1 cellular context compared by ENCODE assay signal in the genomic region with DNA sequence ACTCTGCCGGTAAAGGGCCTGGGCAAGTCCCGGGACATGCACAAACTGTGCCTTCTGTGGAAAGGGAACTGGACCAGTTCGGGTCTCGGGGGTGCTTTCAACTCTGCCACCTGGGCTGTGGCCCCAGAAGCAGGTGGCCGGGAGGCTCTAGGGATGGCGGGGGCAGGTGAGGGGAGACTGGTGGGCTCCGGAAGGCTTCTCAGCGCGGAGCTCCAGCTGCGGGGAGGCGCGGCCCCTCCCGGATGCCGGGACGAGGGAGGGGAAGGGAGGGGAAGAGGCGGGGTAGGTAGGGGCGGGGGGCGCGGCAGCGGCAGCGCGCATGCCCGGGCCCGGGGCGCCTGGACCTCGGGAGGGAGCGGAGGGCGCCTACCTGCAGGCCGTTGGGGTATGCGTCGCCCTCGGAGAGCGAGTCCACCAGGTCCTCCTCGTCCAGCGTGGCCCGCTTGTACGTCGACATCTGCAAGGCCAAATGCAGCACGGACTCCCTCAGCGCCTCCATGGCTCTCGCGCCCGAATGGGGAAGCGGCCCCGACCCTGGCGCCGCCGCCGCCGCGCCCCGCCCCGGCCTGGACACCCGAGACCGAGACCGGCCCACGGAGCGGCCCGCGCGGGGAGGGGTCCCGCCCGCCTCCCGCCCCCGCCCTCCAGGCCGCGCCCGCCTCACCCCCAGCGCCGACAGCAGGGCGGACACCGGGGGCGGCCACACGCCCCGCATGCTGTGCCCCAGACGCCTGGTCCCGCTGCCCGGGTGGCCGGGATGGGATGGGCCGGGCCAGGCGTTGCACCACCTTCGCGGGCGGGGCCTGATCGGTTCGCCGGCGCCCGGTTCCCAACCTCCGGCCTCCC.
TF ChIP-seq lines count a peak whose summit lies in the region.

A gene (minus strand): TSS at position 764 of the 846 bp plus-strand sequence. CDS start 49 bp downstream, at position 715.

TF ChIP-seq in HepG2, 621 proteins besides CTCF, POLR2A, EP300 and RAD21 (continued from another document):
- TF ChIP-seq, protein P1, sequence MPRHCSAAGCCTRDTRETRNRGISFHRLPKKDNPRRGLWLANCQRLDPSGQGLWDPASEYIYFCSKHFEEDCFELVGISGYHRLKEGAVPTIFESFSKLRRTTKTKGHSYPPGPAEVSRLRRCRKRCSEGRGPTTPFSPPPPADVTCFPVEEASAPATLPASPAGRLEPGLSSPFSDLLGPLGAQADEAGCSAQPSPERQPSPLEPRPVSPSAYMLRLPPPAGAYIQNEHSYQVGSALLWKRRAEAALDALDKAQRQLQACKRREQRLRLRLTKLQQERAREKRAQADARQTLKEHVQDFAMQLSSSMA (CRISPR knock-in tag; IDR thresholded peaks at IDR 0.05) = no peak
- TF ChIP-seq, protein P2, sequence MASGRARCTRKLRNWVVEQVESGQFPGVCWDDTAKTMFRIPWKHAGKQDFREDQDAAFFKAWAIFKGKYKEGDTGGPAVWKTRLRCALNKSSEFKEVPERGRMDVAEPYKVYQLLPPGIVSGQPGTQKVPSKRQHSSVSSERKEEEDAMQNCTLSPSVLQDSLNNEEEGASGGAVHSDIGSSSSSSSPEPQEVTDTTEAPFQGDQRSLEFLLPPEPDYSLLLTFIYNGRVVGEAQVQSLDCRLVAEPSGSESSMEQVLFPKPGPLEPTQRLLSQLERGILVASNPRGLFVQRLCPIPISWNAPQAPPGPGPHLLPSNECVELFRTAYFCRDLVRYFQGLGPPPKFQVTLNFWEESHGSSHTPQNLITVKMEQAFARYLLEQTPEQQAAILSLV (CRISPR knock-in tag; IDR thresholded peaks at IDR 0.05; ENCODE audit: borderline replicate concordance) = no peak
- TF ChIP-seq ZNF263 (CRISPR knock-in tag; IDR thresholded peaks at IDR 0.05) (0 out of 2 replicates have a peak, but pooled peaks have one; percentile 19), GATAD1 (CRISPR knock-in tag; IDR thresholded peaks at IDR 0.05) (no peak), MXI1 (IDR thresholded peaks at IDR 0.05; ENCODE audit: borderline replicate concordance, low read depth, low read length) (no peak), ZNF788 (CRISPR knock-in tag; IDR thresholded peaks at IDR 0.05; ENCODE audit: borderline replicate concordance) (peak; percentile 8; the same call in 1 of the 2 replicates), NFYC (CRISPR knock-in tag; IDR thresholded peaks at IDR 0.05) (no peak), FOXA1 (IDR thresholded peaks at IDR 0.05) (no peak), FOXA1 (CRISPR knock-in tag; IDR thresholded peaks at IDR 0.05) (no peak), POLR2G (IDR thresholded peaks at IDR 0.05; ENCODE audit: low read depth, low read length) (0 out of 2 replicates have a peak, but pooled peaks have one; percentile 32), ASH2L (IDR thresholded peaks at IDR 0.05; ENCODE audit: insufficient read length, low read depth, low read length) (no peak), MAZ (IDR thresholded peaks at IDR 0.05; ENCODE audit: borderline replicate concordance, low read depth, low read length) (no peak), MAZ (CRISPR knock-in tag; IDR thresholded peaks at IDR 0.05; ENCODE audit: low read depth) (0 out of 2 replicates have a peak, but pooled peaks have one; percentile 35), NFKB2 (CRISPR knock-in tag; IDR thresholded peaks at IDR 0.05; ENCODE audit: borderline replicate concordance) (0 out of 2 replicates have a peak, but pooled peaks have one; percentile 40), GABPB1 (CRISPR knock-in tag; IDR thresholded peaks at IDR 0.05) (peak; percentile 48; the same call in 1 of the 2 replicates), HOXD1 (CRISPR knock-in tag; IDR thresholded peaks at IDR 0.05) (0 out of 2 replicates have a peak, but pooled peaks have one; percentile 29), HNRNPK (IDR thresholded peaks at IDR 0.05; ENCODE audit: low read depth, low read length, poor library complexity, severe bottlenecking) (peak; percentile 82), HNRNPH1 (optimal IDR thresholded peaks at IDR 0.05; ENCODE audit: low read depth, low read length) (no peak), AGO1 (IDR thresholded peaks at IDR 0.05; ENCODE audit: low read depth, low read length, poor library complexity, severe bottlenecking) (no peak), DR1 (CRISPR knock-in tag; IDR thresholded peaks at IDR 0.05) (no peak), ISL2 (CRISPR knock-in tag; IDR thresholded peaks at IDR 0.05) (no peak), NR2F1 (CRISPR knock-in tag; IDR thresholded peaks at IDR 0.05) (no peak), KDM5B (CRISPR knock-in tag; IDR thresholded peaks at IDR 0.05; ENCODE audit: borderline replicate concordance) (peak; percentile 21; the same call in 1 of the 2 replicates), ZNF773 (CRISPR knock-in tag; IDR thresholded peaks at IDR 0.05; ENCODE audit: borderline replicate concordance) (peak; percentile 51; the same call in 1 of the 2 replicates), ARNT2 (CRISPR knock-in tag; IDR thresholded peaks at IDR 0.05; ENCODE audit: low read depth) (peak; percentile 34; the same call in 1 of the 2 replicates), ZC3H4 (CRISPR knock-in tag; IDR thresholded peaks at IDR 0.05; ENCODE audit: borderline replicate concordance) (no peak), ZNF674 (CRISPR knock-in tag; IDR thresholded peaks at IDR 0.05; ENCODE audit: low read depth) (no peak), ZNF660 (CRISPR knock-in tag; IDR thresholded peaks at IDR 0.05; ENCODE audit: borderline replicate concordance, low read depth) (no peak), ZNF841 (CRISPR knock-in tag; IDR thresholded peaks at IDR 0.05; ENCODE audit: borderline replicate concordance) (no peak), ZFX (CRISPR knock-in tag; IDR thresholded peaks at IDR 0.05; ENCODE audit: low read depth) (peak; percentile 36; the same call in 1 of the 2 replicates), BHLHE40 (IDR thresholded peaks at IDR 0.05; ENCODE audit: low read length) (no peak), SPEN (CRISPR knock-in tag; IDR thresholded peaks at IDR 0.05; ENCODE audit: low read depth) (no peak), ETV5 (CRISPR knock-in tag; IDR thresholded peaks at IDR 0.05; ENCODE audit: borderline replicate concordance) (peak; percentile 34; the same call in 1 of the 2 replicates), ZFY (CRISPR knock-in tag; IDR thresholded peaks at IDR 0.05) (peak; percentile 57; the same call in 1 of the 2 replicates), SMARCC2 (IDR thresholded peaks at IDR 0.05) (no peak), ZNF777 (CRISPR knock-in tag; IDR thresholded peaks at IDR 0.05) (0 out of 2 replicates have a peak, but pooled peaks have one; percentile 36)
- TF ChIP-seq, protein P3, sequence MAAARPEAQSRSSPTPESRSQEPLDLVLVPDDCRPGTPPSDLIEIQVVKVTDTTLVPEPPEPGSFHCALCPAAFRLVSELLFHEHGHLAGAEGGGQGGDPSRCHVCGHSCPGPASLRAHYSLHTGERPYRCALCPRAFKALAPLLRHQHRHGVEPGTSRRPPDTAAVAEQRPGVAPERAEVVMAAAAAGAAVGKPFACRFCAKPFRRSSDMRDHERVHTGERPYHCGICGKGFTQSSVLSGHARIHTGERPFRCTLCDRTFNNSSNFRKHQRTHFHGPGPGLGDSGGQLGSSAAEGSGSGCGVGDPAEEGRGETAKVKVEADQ (CRISPR knock-in tag; IDR thresholded peaks at IDR 0.05; ENCODE audit: borderline replicate concordance) = no peak
- TF ChIP-seq, protein P4, sequence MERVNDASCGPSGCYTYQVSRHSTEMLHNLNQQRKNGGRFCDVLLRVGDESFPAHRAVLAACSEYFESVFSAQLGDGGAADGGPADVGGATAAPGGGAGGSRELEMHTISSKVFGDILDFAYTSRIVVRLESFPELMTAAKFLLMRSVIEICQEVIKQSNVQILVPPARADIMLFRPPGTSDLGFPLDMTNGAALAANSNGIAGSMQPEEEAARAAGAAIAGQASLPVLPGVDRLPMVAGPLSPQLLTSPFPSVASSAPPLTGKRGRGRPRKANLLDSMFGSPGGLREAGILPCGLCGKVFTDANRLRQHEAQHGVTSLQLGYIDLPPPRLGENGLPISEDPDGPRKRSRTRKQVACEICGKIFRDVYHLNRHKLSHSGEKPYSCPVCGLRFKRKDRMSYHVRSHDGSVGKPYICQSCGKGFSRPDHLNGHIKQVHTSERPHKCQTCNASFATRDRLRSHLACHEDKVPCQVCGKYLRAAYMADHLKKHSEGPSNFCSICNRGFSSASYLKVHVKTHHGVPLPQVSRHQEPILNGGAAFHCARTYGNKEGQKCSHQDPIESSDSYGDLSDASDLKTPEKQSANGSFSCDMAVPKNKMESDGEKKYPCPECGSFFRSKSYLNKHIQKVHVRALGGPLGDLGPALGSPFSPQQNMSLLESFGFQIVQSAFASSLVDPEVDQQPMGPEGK (CRISPR knock-in tag; IDR thresholded peaks at IDR 0.05) = peak; percentile 49; the same call in 1 of the 2 replicates
- TF ChIP-seq, protein P5, sequence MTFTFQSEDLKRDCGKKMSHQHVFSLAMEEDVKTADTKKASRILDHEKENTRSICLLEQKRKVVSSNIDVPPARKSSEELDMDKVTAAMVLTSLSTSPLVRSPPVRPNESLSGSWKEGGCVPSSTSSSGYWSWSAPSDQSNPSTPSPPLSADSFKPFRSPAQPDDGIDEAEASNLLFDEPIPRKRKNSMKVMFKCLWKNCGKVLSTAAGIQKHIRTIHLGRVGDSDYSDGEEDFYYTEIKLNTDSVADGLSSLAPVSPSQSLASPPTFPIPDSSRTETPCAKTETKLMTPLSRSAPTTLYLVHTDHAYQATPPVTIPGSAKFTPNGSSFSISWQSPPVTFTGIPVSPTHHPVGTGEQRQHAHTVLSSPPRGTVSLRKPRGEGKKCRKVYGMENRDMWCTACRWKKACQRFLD (CRISPR knock-in tag; IDR thresholded peaks at IDR 0.05; ENCODE audit: borderline replicate concordance) = no peak
- TF ChIP-seq, protein P6, sequence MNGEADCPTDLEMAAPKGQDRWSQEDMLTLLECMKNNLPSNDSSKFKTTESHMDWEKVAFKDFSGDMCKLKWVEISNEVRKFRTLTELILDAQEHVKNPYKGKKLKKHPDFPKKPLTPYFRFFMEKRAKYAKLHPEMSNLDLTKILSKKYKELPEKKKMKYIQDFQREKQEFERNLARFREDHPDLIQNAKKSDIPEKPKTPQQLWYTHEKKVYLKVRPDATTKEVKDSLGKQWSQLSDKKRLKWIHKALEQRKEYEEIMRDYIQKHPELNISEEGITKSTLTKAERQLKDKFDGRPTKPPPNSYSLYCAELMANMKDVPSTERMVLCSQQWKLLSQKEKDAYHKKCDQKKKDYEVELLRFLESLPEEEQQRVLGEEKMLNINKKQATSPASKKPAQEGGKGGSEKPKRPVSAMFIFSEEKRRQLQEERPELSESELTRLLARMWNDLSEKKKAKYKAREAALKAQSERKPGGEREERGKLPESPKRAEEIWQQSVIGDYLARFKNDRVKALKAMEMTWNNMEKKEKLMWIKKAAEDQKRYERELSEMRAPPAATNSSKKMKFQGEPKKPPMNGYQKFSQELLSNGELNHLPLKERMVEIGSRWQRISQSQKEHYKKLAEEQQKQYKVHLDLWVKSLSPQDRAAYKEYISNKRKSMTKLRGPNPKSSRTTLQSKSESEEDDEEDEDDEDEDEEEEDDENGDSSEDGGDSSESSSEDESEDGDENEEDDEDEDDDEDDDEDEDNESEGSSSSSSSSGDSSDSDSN (CRISPR knock-in tag; IDR thresholded peaks at IDR 0.05) = peak; percentile 31; the same call in 1 of the 2 replicates
- TF ChIP-seq, protein P7, sequence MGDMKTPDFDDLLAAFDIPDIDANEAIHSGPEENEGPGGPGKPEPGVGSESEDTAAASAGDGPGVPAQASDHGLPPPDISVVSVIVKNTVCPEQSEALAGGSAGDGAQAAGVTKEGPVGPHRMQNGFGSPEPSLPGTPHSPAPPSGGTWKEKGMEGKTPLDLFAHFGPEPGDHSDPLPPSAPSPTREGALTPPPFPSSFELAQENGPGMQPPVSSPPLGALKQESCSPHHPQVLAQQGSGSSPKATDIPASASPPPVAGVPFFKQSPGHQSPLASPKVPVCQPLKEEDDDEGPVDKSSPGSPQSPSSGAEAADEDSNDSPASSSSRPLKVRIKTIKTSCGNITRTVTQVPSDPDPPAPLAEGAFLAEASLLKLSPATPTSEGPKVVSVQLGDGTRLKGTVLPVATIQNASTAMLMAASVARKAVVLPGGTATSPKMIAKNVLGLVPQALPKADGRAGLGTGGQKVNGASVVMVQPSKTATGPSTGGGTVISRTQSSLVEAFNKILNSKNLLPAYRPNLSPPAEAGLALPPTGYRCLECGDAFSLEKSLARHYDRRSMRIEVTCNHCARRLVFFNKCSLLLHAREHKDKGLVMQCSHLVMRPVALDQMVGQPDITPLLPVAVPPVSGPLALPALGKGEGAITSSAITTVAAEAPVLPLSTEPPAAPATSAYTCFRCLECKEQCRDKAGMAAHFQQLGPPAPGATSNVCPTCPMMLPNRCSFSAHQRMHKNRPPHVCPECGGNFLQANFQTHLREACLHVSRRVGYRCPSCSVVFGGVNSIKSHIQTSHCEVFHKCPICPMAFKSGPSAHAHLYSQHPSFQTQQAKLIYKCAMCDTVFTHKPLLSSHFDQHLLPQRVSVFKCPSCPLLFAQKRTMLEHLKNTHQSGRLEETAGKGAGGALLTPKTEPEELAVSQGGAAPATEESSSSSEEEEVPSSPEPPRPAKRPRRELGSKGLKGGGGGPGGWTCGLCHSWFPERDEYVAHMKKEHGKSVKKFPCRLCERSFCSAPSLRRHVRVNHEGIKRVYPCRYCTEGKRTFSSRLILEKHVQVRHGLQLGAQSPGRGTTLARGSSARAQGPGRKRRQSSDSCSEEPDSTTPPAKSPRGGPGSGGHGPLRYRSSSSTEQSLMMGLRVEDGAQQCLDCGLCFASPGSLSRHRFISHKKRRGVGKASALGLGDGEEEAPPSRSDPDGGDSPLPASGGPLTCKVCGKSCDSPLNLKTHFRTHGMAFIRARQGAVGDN (CRISPR knock-in tag; IDR thresholded peaks at IDR 0.05) = peak; percentile 63
- TF ChIP-seq, protein P8, sequence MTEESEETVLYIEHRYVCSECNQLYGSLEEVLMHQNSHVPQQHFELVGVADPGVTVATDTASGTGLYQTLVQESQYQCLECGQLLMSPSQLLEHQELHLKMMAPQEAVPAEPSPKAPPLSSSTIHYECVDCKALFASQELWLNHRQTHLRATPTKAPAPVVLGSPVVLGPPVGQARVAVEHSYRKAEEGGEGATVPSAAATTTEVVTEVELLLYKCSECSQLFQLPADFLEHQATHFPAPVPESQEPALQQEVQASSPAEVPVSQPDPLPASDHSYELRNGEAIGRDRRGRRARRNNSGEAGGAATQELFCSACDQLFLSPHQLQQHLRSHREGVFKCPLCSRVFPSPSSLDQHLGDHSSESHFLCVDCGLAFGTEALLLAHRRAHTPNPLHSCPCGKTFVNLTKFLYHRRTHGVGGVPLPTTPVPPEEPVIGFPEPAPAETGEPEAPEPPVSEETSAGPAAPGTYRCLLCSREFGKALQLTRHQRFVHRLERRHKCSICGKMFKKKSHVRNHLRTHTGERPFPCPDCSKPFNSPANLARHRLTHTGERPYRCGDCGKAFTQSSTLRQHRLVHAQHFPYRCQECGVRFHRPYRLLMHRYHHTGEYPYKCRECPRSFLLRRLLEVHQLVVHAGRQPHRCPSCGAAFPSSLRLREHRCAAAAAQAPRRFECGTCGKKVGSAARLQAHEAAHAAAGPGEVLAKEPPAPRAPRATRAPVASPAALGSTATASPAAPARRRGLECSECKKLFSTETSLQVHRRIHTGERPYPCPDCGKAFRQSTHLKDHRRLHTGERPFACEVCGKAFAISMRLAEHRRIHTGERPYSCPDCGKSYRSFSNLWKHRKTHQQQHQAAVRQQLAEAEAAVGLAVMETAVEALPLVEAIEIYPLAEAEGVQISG (CRISPR knock-in tag; IDR thresholded peaks at IDR 0.05) = 0 out of 2 replicates have a peak, but pooled peaks have one; percentile 34
- TF ChIP-seq, protein P9, sequence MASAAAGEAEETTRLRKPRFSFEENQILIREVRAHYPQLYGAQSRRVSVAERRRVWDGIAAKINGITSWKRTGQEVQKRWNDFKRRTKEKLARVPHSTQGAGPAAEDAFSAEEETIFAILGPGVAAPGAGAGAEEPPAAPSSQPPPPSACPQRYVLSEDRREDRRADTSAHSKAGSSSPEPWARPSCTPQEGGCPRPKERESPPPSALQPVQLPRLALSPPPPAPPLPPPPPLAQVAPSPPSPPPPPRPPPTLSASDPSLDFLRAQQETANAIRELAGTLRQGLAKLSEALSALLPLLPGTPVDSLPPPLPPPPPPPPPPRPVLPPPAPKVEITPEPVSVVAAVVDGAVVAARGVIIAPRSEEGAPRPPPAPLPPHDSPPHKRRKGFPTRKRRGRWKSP (CRISPR knock-in tag; IDR thresholded peaks at IDR 0.05) = no peak
